In genomic region chr13:70960841-70961443, GRCh38 we compare ENCODE assay signal across 8 cellular contexts.
DNase-seq lines count a peak whose midpoint lies in the region; ATAC-seq, FAIRE-seq and TF ChIP-seq lines count a peak whose summit lies in the region.

No MANE protein-coding gene starts in this region.

- H3K27ac ChIP-seq in RWPE2 (ENCODE audit: poor library complexity, severe bottlenecking) (no peak overlapping the region), upper lobe of right lung (no peak overlapping the region)

- no peak overlapping the region for H3K4me3 ChIP-seq in RWPE2 (ENCODE audit: severe bottlenecking)
- H3K4me3 ChIP-seq in fibroblast of villous mesenchyme (ENCODE audit: low read depth, low read length), result no peak overlapping the region
- H3K4me3 ChIP-seq in upper lobe of right lung, result no peak overlapping the region

- peak; percentile 82 for FAIRE-seq in G401.6 (lab: Jason Lieb, UNC)

- no peaks in the 10 kb centered on the region for H3K4me1 ChIP-seq in RWPE2 (ENCODE audit: insufficient read depth, poor library complexity, severe bottlenecking)
- no peaks in the 10 kb centered on the region for H3K4me1 ChIP-seq in upper lobe of right lung

- TF ChIP-seq CTCF in RWPE2 (IDR thresholded peaks at IDR 0.05; ENCODE audit: poor library complexity, severe bottlenecking) (peak; percentile 80), fibroblast of villous mesenchyme (IDR thresholded peaks at IDR 0.05; ENCODE audit: insufficient read depth, low read depth, low read length) (peak; percentile 52), upper lobe of right lung (IDR thresholded peaks at IDR 0.05) (peak; percentile 51)

- no peaks in the 10 kb centered on the region for H3K9me3 ChIP-seq in RWPE2 (ENCODE audit: severe bottlenecking)
- no peaks in the 10 kb centered on the region for H3K9me3 ChIP-seq in upper lobe of right lung

- ATAC-seq in HG03039 (IDR thresholded peaks at IDR 0.05; ENCODE audit: unreplicated experiment), result peak; percentile 46
- no peak for ATAC-seq in RWPE2 (ENCODE audit: low read depth)
- no peak for ATAC-seq in upper lobe of right lung
- ATAC-seq in GM21576 (IDR thresholded peaks at IDR 0.05; ENCODE audit: unreplicated experiment), result no peak

- intact Hi-C loops in upper lobe of right lung (cut with DNase I), result no loop called here

- DNase-seq in RWPE2 (ENCODE audit: low spot score), result no peak
- DNase-seq in fibroblast of villous mesenchyme (ENCODE audit: low read depth), result peak; percentile 30
- no peak for DNase-seq in upper lobe of right lung
- DNase-seq in NCI-H82 (lab: John Stamatoyannopoulos, UW), result no peak
- no peak for DNase-seq in stimulated activated naive CD4-positive, alpha-beta T cell treated with Interleukin-2 at 50 U/mL for 16 hours (lab: John Stamatoyannopoulos, UW)

- no peaks in the 10 kb centered on the region for H3K36me3 ChIP-seq in RWPE2 (ENCODE audit: low read depth)
- H3K36me3 ChIP-seq in upper lobe of right lung, result no peaks in the 10 kb centered on the region

- no peaks in the 10 kb centered on the region for H3K27me3 ChIP-seq in RWPE2 (ENCODE audit: insufficient read depth, poor library complexity, severe bottlenecking)
- no peaks in the 10 kb centered on the region for H3K27me3 ChIP-seq in upper lobe of right lung
